1 cellular context compared by ENCODE assay signal in genomic region chr9:131817627-131818026, GRCh38.
TF ChIP-seq lines count a peak whose summit lies in the region.

No MANE protein-coding gene starts in this region.

TF ChIP-seq in GM23338, 12 proteins besides CTCF, POLR2A, EP300 and RAD21 (continued from another document):
- TF ChIP-seq REST (IDR thresholded peaks at IDR 0.05; ENCODE audit: unreplicated experiment) (no peak), STAT1 (IDR thresholded peaks at IDR 0.05; ENCODE audit: unreplicated experiment) (no peak), CREB1 (CRISPR knock-in tag; IDR thresholded peaks at IDR 0.05; ENCODE audit: low read depth) (no peak), EZH2phosphoT487 (IDR thresholded peaks at IDR 0.05; ENCODE audit: unreplicated experiment) (no peak)
